8 cellular contexts compared by ENCODE assay signal in genomic region chr3:51994530-51994929, GRCh38. TPM values are rescaled to one million over a fixed set of nuclear protein-coding genes. Genes with fewer than 3 reads are reported as not detected.
DNase-seq lines count a peak whose midpoint lies in the region; ATAC-seq and TF ChIP-seq lines count a peak whose summit lies in the region.

No MANE protein-coding gene starts in this region.

- ATAC-seq in activated CD8-positive, alpha-beta memory T cell treated with anti-CD3 and anti-CD28 coated beads, Interleukin-2, amount 10 ng/mL, durations not matched to agents 7 days and 5 days: no peak

- H3K4me3 ChIP-seq in iPS-18c (ENCODE audit: insufficient read depth, low read depth, low read length): peak overlapping the region; percentile 85
- peak overlapping the region; percentile 92 for H3K4me3 ChIP-seq in suprapubic skin

- no peak for TF ChIP-seq POLR2A in suprapubic skin (IDR thresholded peaks at IDR 0.05)

- H3K27me3 ChIP-seq in suprapubic skin: no peaks in the 10 kb centered on the region

- peaks cover 28% of the 10 kb centered on the region for H3K4me1 ChIP-seq in suprapubic skin

- peaks cover 11% of the 10 kb centered on the region for H3K27me3 Mint-ChIP-seq in activated CD8-positive, alpha-beta memory T cell treated with anti-CD3 and anti-CD28 coated beads, Interleukin-2, amount 10 ng/mL, durations not matched to agents 7 days and 5 days
- H3K27me3 Mint-ChIP-seq in activated naive CD8-positive, alpha-beta T cell treated with anti-CD3 and anti-CD28 coated beads for 36 hours: peaks cover 3% of the 10 kb centered on the region

- H3K9me3 ChIP-seq in iPS-18c (ENCODE audit: control insufficient read depth, insufficient read depth, low read length): no peaks in the 10 kb centered on the region
- H3K9me3 ChIP-seq in suprapubic skin: no peaks in the 10 kb centered on the region

- peak overlapping the region; percentile 97 for H3K27ac Mint-ChIP-seq in activated CD8-positive, alpha-beta memory T cell treated with anti-CD3 and anti-CD28 coated beads, Interleukin-2, amount 10 ng/mL, durations not matched to agents 7 days and 5 days
- H3K27ac Mint-ChIP-seq in activated naive CD8-positive, alpha-beta T cell treated with anti-CD3 and anti-CD28 coated beads for 36 hours: peak overlapping the region; percentile 99

- no peaks in the 10 kb centered on the region for H3K9me3 Mint-ChIP-seq in activated CD8-positive, alpha-beta memory T cell treated with anti-CD3 and anti-CD28 coated beads, Interleukin-2, amount 10 ng/mL, durations not matched to agents 7 days and 5 days (ENCODE audit: low read depth)
- H3K9me3 Mint-ChIP-seq in activated naive CD8-positive, alpha-beta T cell treated with anti-CD3 and anti-CD28 coated beads for 36 hours: no peaks in the 10 kb centered on the region

- WGBS in suprapubic skin: 100% methylated on average over 1 of the region's 2 CpGs

- no peak for DNase-seq in activated CD8-positive, alpha-beta memory T cell treated with anti-CD3 and anti-CD28 coated beads, Interleukin-2, amount 10 ng/mL, durations not matched to agents 7 days and 5 days
- DNase-seq in activated CD8-positive, alpha-beta memory T cell treated with anti-CD3 and anti-CD28 coated beads, Interleukin-2, amount 50 U/mL, for 4 hours: no peak
- no peak for DNase-seq in activated naive CD8-positive, alpha-beta T cell treated with anti-CD3 and anti-CD28 coated beads for 36 hours
- DNase-seq in suprapubic skin (ENCODE audit: low spot score in 2 of 2): no peak
- DNase-seq in SKM-1 treated with dmso at 0.1 percent for 144 hours (lab: John Stamatoyannopoulos, UW; ENCODE audit: unreplicated experiment): no peak
- DNase-seq in activated CD4-positive, alpha-beta T cell treated with anti-CD3 and anti-CD28 coated beads, Interleukin-2, amount 50 U/mL, for 1 hour: no peak
- no peak for DNase-seq in activated gamma-delta T cell treated with Interleukin-2 at 50 U/mL for 16 hours

- H3K27ac ChIP-seq in suprapubic skin: peak overlapping the region; percentile 88

- peak overlapping the region; percentile 97 for H3K4me3 Mint-ChIP-seq in activated CD8-positive, alpha-beta memory T cell treated with anti-CD3 and anti-CD28 coated beads, Interleukin-2, amount 10 ng/mL, durations not matched to agents 7 days and 5 days
- peak overlapping the region; percentile 100 for H3K4me3 Mint-ChIP-seq in activated naive CD8-positive, alpha-beta T cell treated with anti-CD3 and anti-CD28 coated beads for 36 hours

- CTCF ChIA-PET in activated CD8-positive, alpha-beta memory T cell treated with anti-CD3 and anti-CD28 coated beads, Interleukin-2, amount 10 ng/mL, durations not matched to agents 7 days and 5 days (lab: Charles Lee): interaction anchor here (0.9 to 2.4 kb wide), 6 partner anchors 11 to 225 kb away, joined by 3 to 34 read pairs (median 6); partner anchors contain the start of genes ABHD14A, ABHD14B, ACY1 and POC1A

- TF ChIP-seq CTCF in suprapubic skin (IDR thresholded peaks at IDR 0.05): no peak

- no peak for TF ChIP-seq EP300 in suprapubic skin (IDR thresholded peaks at IDR 0.05)

- peaks cover 42% of the 10 kb centered on the region for H3K4me1 Mint-ChIP-seq in activated CD8-positive, alpha-beta memory T cell treated with anti-CD3 and anti-CD28 coated beads, Interleukin-2, amount 10 ng/mL, durations not matched to agents 7 days and 5 days
- peaks cover 25% of the 10 kb centered on the region for H3K4me1 Mint-ChIP-seq in activated naive CD8-positive, alpha-beta T cell treated with anti-CD3 and anti-CD28 coated beads for 36 hours

- H3K36me3 Mint-ChIP-seq in activated CD8-positive, alpha-beta memory T cell treated with anti-CD3 and anti-CD28 coated beads, Interleukin-2, amount 10 ng/mL, durations not matched to agents 7 days and 5 days: peaks cover 32% of the 10 kb centered on the region
- peaks cover 47% of the 10 kb centered on the region for H3K36me3 Mint-ChIP-seq in activated naive CD8-positive, alpha-beta T cell treated with anti-CD3 and anti-CD28 coated beads for 36 hours

- peaks cover 38% of the 10 kb centered on the region for H3K36me3 ChIP-seq in suprapubic skin

RNA-seq across cellular contexts. Expression of gene RPL29, which starts 1.2 kb away (rescaled TPM):
- 1,000 to 10,000 TPM; 1,042 to 1,060 TPM for total RNA-seq in activated CD8-positive, alpha-beta memory T cell treated with anti-CD3 and anti-CD28 coated beads, Interleukin-2, amount 10 ng/mL, durations not matched to agents 7 days and 5 days
- 1,000 to 10,000 TPM; 1,575 to 1,589 TPM for total RNA-seq in activated naive CD8-positive, alpha-beta T cell treated with anti-CD3 and anti-CD28 coated beads for 36 hours
- 1,000 to 10,000 TPM; 1,428 to 2,708 (median 2,246) TPM for total RNA-seq in suprapubic skin

RNA-seq across cellular contexts. Expression of gene ACY1, which starts 11.2 kb away (rescaled TPM):
- 10 to 100 TPM; 18.1 to 21.3 TPM for total RNA-seq in activated CD8-positive, alpha-beta memory T cell treated with anti-CD3 and anti-CD28 coated beads, Interleukin-2, amount 10 ng/mL, durations not matched to agents 7 days and 5 days
- 10 to 100 TPM; 74.7 to 75.5 TPM for total RNA-seq in activated naive CD8-positive, alpha-beta T cell treated with anti-CD3 and anti-CD28 coated beads for 36 hours
- total RNA-seq in suprapubic skin: 10 to 100 TPM; 31.2 to 49.3 (median 36.8) TPM

RNA-seq across cellular contexts. Expression of gene ABHD14A, which starts 19.7 kb away (rescaled TPM):
- total RNA-seq in activated CD8-positive, alpha-beta memory T cell treated with anti-CD3 and anti-CD28 coated beads, Interleukin-2, amount 10 ng/mL, durations not matched to agents 7 days and 5 days: 10 to 100 TPM; 11.8 to 13.7 TPM
- 10 to 100 TPM; 10.2 to 12.9 TPM for total RNA-seq in activated naive CD8-positive, alpha-beta T cell treated with anti-CD3 and anti-CD28 coated beads for 36 hours
- total RNA-seq in suprapubic skin: 10 to 100 TPM in 1 of 4 donors, 1 to 10 TPM in 3; 3.1 to 11.9 (median 8.3) TPM

RNA-seq across cellular contexts. Expression of gene ABHD14B, which starts 20.7 kb away (rescaled TPM):
- 10 to 100 TPM; 36.2 to 36.7 TPM for total RNA-seq in activated CD8-positive, alpha-beta memory T cell treated with anti-CD3 and anti-CD28 coated beads, Interleukin-2, amount 10 ng/mL, durations not matched to agents 7 days and 5 days
- total RNA-seq in activated naive CD8-positive, alpha-beta T cell treated with anti-CD3 and anti-CD28 coated beads for 36 hours: 10 to 100 TPM; 58.7 to 59.6 TPM
- 10 to 100 TPM; 50.0 to 79.7 (median 59.0) TPM for total RNA-seq in suprapubic skin

RNA-seq across cellular contexts. Expression of gene PCBP4, which starts 27.3 kb away (rescaled TPM):
- 10 to 100 TPM; 11.4 to 21.1 TPM for total RNA-seq in activated CD8-positive, alpha-beta memory T cell treated with anti-CD3 and anti-CD28 coated beads, Interleukin-2, amount 10 ng/mL, durations not matched to agents 7 days and 5 days
- 1 to 10 TPM; 4.5 to 5.6 TPM for total RNA-seq in activated naive CD8-positive, alpha-beta T cell treated with anti-CD3 and anti-CD28 coated beads for 36 hours
- 10 to 100 TPM; 24.6 to 32.1 (median 28.6) TPM for total RNA-seq in suprapubic skin
